ENCODE assay signal across 1 cellular context in the genomic region with DNA sequence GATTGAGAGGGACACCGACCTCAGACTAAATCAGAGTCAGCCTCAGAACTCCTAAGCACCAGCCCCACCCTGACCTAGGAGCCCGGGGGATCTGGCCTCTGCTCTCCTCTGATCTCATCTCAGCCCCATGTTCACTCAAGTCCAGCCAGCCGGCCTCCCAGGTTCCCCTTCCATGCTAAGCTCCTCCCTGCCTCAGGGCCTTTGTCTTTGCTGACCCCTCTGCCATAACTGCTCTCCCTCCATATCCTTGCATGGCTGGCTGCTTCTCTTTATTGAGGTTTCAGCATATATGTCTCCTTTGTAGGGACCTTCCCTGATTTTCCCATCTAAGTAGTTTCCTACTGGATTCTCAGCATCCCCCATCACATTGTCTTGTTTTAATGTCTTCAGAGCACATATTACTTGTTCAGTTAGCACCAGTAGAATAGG.
TF ChIP-seq lines count a peak whose summit lies in the region.

No MANE protein-coding gene starts in this region.

TF ChIP-seq in HepG2, 621 proteins besides CTCF, POLR2A, EP300 and RAD21:
- TF ChIP-seq ZNF713 (CRISPR knock-in tag; IDR thresholded peaks at IDR 0.05), result no peak
- peak; percentile 77 for TF ChIP-seq ZMYM3 (CRISPR knock-in tag; IDR thresholded peaks at IDR 0.05)
